27 cellular contexts compared by ENCODE assay signal in the genomic region with DNA sequence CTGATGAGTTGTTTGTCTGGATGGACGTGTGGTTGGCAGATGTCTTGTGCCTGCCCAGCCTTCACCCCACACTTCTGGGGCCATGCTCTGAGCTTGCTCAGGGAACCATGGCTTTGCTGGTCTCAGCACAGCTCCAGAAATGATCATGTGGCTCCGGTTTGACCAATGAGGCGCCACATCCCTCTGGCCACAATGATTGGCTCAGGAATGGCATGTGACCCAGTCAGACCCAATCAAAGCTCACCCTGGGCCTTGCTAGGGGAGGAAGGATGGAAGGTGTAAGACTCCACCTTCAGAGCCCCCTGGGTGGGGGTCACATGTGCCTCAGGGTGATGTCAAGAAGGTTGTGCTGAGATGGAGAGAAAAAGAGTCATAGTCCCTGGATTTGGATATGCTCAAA.
DNase-seq lines count a peak whose midpoint lies in the region; ATAC-seq, FAIRE-seq and TF ChIP-seq lines count a peak whose summit lies in the region.
"Had no signal": no experiment of that assay in that cellular context is flagged by ENCODE, and none has a peak within 500 bp of the region (broad histone marks: within the 10 kb centered on the region; RNA-seq: fewer than 3 reads in every experiment).

No MANE protein-coding gene starts in this region.

- in situ Hi-C loops in GM12878 (cut with MboI): no loop called here

- TF ChIP-seq RAD21 in HCT116 (IDR thresholded peaks at IDR 0.05; ENCODE audit: low read depth): no peak
- TF ChIP-seq RAD21 in GM12878 (IDR thresholded peaks at IDR 0.05; ENCODE audit: insufficient read depth, low read depth, low read length): no peak

- H3K79me2 ChIP-seq in HCT116 (ENCODE audit: insufficient read depth, low read length) (no peaks in the 10 kb centered on the region), OCI-LY7 (ENCODE audit: insufficient read depth, low read depth, low read length) (no peaks in the 10 kb centered on the region), GM12878 (ENCODE audit: control insufficient read depth, insufficient read depth, low read length) (no peaks in the 10 kb centered on the region)

- H3K27me3 ChIP-seq in HCT116 (ENCODE audit: insufficient read depth, low read length): peaks cover 13% of the 10 kb centered on the region; the same call in 1 of the 2 replicates
- H3K27me3 ChIP-seq in GM12878 (replicated peaks in 1 of 2; ENCODE audit: control insufficient read depth in 2 of 2, insufficient read depth in 2 of 2, low read length in 1 of 2): no peaks in the 10 kb centered on the region; a peak in 1 of 4 replicates
- H3K27me3 ChIP-seq: Peyer's patch had no signal

- H3K27me3 Mint-ChIP-seq in osteocyte (ENCODE audit: unreplicated experiment): peaks cover 36% of the 10 kb centered on the region
- H3K27me3 Mint-ChIP-seq in naive thymus-derived CD8-positive, alpha-beta T cell: peaks cover 2 to 13% (median 7%) of the 10 kb centered on the region in 5 donors

- ATAC-seq in HCT116 (peak; percentile 42), GM12878 (no peak), HG03457 (IDR thresholded peaks at IDR 0.05; ENCODE audit: unreplicated experiment) (no peak)
- ATAC-seq in naive thymus-derived CD8-positive, alpha-beta T cell: no peak
- ATAC-seq: A549; CD8-positive, alpha-beta T cell; GM23338; SK-N-SH treated with all-trans-retinoic acid at 6 μM for 48 hours; T-helper 17 cell had no signal

- RAD21 ChIA-PET in HCT116 (lab: Charles Lee; ENCODE audit: low non-redundant PET in 1 of 2, low total read pairs in 2 of 2, uncharacterized antibody in 2 of 2, unreplicated experiment in 2 of 2): no interaction called here
- RAD21 ChIA-PET in GM12878 (lab: Charles Lee; ENCODE audit: unreplicated experiment): no interaction called here

- no peak overlapping the region for H3K27ac Mint-ChIP-seq in osteocyte (ENCODE audit: unreplicated experiment)
- H3K27ac Mint-ChIP-seq in naive thymus-derived CD8-positive, alpha-beta T cell: no peak overlapping the region
- H3K27ac Mint-ChIP-seq: CD8-positive, alpha-beta T cell; GM23338; T-helper 17 cell had no signal

- H3K36me3 Mint-ChIP-seq in osteocyte (ENCODE audit: unreplicated experiment): no peaks in the 10 kb centered on the region
- no peaks in the 10 kb centered on the region for H3K36me3 Mint-ChIP-seq in naive thymus-derived CD8-positive, alpha-beta T cell
- H3K36me3 Mint-ChIP-seq: CD8-positive, alpha-beta T cell had no signal

- H3K4me3 Mint-ChIP-seq in osteocyte (ENCODE audit: unreplicated experiment): no peak overlapping the region
- H3K4me3 Mint-ChIP-seq in naive thymus-derived CD8-positive, alpha-beta T cell: no peak overlapping the region
- H3K4me3 Mint-ChIP-seq: B cell; CD8-positive, alpha-beta T cell; GM23338; T-helper 17 cell had no signal

- BruUV-seq in HCT116 (replicated peaks; lab: Mats Ljungman, UMichigan) (no TSS peak), OCI-LY7 (replicated peaks; lab: Mats Ljungman, UMichigan) (no TSS peak), GM12878 (replicated peaks; lab: Mats Ljungman, UMichigan) (no TSS peak)

- H3K9ac ChIP-seq in HCT116 (ENCODE audit: low read length) (no peak overlapping the region), GM12878 (ENCODE audit: control insufficient read depth, insufficient read depth, low read length) (no peak overlapping the region)

- TF ChIP-seq EP300 in GM12878 (IDR thresholded peaks at IDR 0.05; ENCODE audit: borderline replicate concordance in 1 of 2, control insufficient read depth in 1 of 2, low read depth in 2 of 2, low read length in 2 of 2): no peak

- SMC1A ChIA-PET in GM12878 (lab: Charles Lee; ENCODE audit: uncharacterized antibody, unreplicated experiment): no interaction called here

- H3K4me3 ChIP-seq in HCT116 (replicated peaks in 1 of 2; ENCODE audit: low read depth in 1 of 2, low read length in 2 of 2) (no peak overlapping the region), OCI-LY7 (ENCODE audit: low read depth, low read length, poor library complexity, severe bottlenecking) (no peak overlapping the region), GM12878 (no peak overlapping the region)
- H3K4me3 ChIP-seq: A549, GM23338, Peyer's patch had no signal

- H4K20me1 ChIP-seq in HCT116 (ENCODE audit: insufficient read depth) (no peaks in the 10 kb centered on the region), OCI-LY7 (ENCODE audit: insufficient read depth, low read length) (no peaks in the 10 kb centered on the region), GM12878 (ENCODE audit: control insufficient read depth, insufficient read depth) (no peaks in the 10 kb centered on the region)

- H3K9me3 Mint-ChIP-seq in osteocyte (ENCODE audit: unreplicated experiment): no peaks in the 10 kb centered on the region
- H3K9me3 Mint-ChIP-seq in naive thymus-derived CD8-positive, alpha-beta T cell: peaks cover 0 to 3% (median 0%) of the 10 kb centered on the region in 9 donors

- POLR2A ChIA-PET in HCT116 (lab: Charles Lee) (no interaction called here), OCI-LY7 (lab: Charles Lee) (interaction anchor here (0.6 kb wide), 1 partner anchor 459 kb away, joined by 5 read pairs; no protein-coding TSS in a partner anchor), GM12878 (lab: Charles Lee) (no interaction called here)
- POLR2A ChIA-PET in naive thymus-derived CD8-positive, alpha-beta T cell (lab: Charles Lee): interaction anchor here (0.6 kb wide), 1 partner anchor 319 kb away, joined by 4 read pairs; no protein-coding TSS in a partner anchor

- H2AFZ ChIP-seq in HCT116 (ENCODE audit: low read depth, low read length, poor library complexity, severe bottlenecking) (no peak overlapping the region), OCI-LY7 (ENCODE audit: low read length) (0 out of 2 replicates have a peak overlapping the region, but pooled peaks have one; percentile 12), GM12878 (ENCODE audit: control insufficient read depth, low read depth, low read length) (no peak overlapping the region)
- H2AFZ ChIP-seq: GM23338 had no signal

- intact Hi-C loops in HCT116 (cut with micrococcal nuclease): no loop called here
- intact Hi-C loops in OCI-LY7 (cut with micrococcal nuclease; ENCODE audit: unreplicated experiment): no loop called here
- intact Hi-C loops in GM12878 (cut with micrococcal nuclease; ENCODE audit: unreplicated experiment): no loop called here

- DNase-seq in HCT116 (ENCODE audit: low read depth, low spot score): no peak
- no peak for DNase-seq in OCI-LY7 (ENCODE audit: low spot score)
- no peak for DNase-seq in GM12878 (ENCODE audit: low read depth, low spot score)
- DNase-seq in germinal center (ENCODE audit: low spot score): peak; percentile 8
- DNase-seq in pons (ENCODE audit: low spot score): no peak
- no peak for DNase-seq in osteocyte (ENCODE audit: extremely low spot score, unreplicated experiment)
- DNase-seq in naive thymus-derived CD8-positive, alpha-beta T cell: no peak
- DNase-seq: Caco-2; CD8-positive, alpha-beta T cell; HCEC 1CT; Karpas-422; NCI-H1105; NCI-H1436 treated with DMSO at 0.1 percent for 48 hours; NCI-H187 treated with DMSO at 0.1 percent for 48 hours; NCI-H2171 treated with DMSO at 0.1 percent for 48 hours; NCI-H345; NCI-H524; NCI-H748 treated with DMSO at 0.1 percent for 48 hours; Peyer's patch; T-helper 17 cell had no signal

- H3K27ac ChIP-seq in HCT116 (ENCODE audit: low read depth, low read length): no peak overlapping the region
- no peak overlapping the region for H3K27ac ChIP-seq in OCI-LY7 (ENCODE audit: low read depth, low read length, poor library complexity, severe bottlenecking)
- H3K27ac ChIP-seq in GM12878 (ENCODE audit: control insufficient read depth, insufficient read depth): no peak overlapping the region
- H3K27ac ChIP-seq: A549, C4-2B, HL-60, Peyer's patch had no signal

- H3K36me3 ChIP-seq in HCT116 (ENCODE audit: control insufficient read depth in 1 of 2, insufficient read depth in 2 of 2, low read length in 2 of 2) (no peaks in the 10 kb centered on the region), OCI-LY7 (ENCODE audit: insufficient read depth, low read length) (no peaks in the 10 kb centered on the region), GM12878 (ENCODE audit: control insufficient read depth in 2 of 2, insufficient read depth in 2 of 2, low read length in 1 of 2) (no peaks in the 10 kb centered on the region)
- H3K36me3 ChIP-seq: Peyer's patch had no signal

- TF ChIP-seq POLR2A in HCT116 (IDR thresholded peaks at IDR 0.05; ENCODE audit: borderline replicate concordance, extremely low read depth, insufficient read depth, insufficient read length) (no peak), GM12878 (IDR thresholded peaks at IDR 0.05; ENCODE audit: low read depth, low read length) (no peak)

- H3K9me3 ChIP-seq in HCT116 (ENCODE audit: control insufficient read depth in 1 of 2, insufficient read depth in 1 of 2, low read depth in 1 of 2, low read length in 2 of 2) (no peaks in the 10 kb centered on the region), OCI-LY7 (ENCODE audit: low read length) (peaks cover 4% of the 10 kb centered on the region; the same call in 1 of the 2 replicates), GM12878 (replicated peaks; ENCODE audit: control insufficient read depth, insufficient read depth, low read length) (peaks cover 3% of the 10 kb centered on the region; the same call in 1 of the 3 replicates)
- H3K9me3 ChIP-seq: Caco-2, Peyer's patch had no signal

- no peak for FAIRE-seq in GM12878 (lab: Jason Lieb, UNC)
- FAIRE-seq: A549 had no signal

- WGBS in GM12878 (ENCODE audit: insufficient coverage, insufficient replicate concordance, low lambda C conversion rate, missing lambda C conversion rate): 62% methylated on average over 3 of the region's 3 CpGs

- H3K4me2 ChIP-seq in HCT116 (ENCODE audit: low read length): no peak overlapping the region
- no peak overlapping the region for H3K4me2 ChIP-seq in OCI-LY7 (ENCODE audit: low read length)
- H3K4me2 ChIP-seq in GM12878 (ENCODE audit: control insufficient read depth, insufficient read depth): no peak overlapping the region
- H3K4me2 ChIP-seq: A549, GM23338 had no signal

- CTCF ChIA-PET in HCT116 (lab: Charles Lee) (no interaction called here), OCI-LY7 (lab: Charles Lee; ENCODE audit: unreplicated experiment) (no interaction called here), GM12878 (lab: Yijun Ruan, JAX) (interaction anchor here (1.0 kb wide), 1 partner anchor 554 kb away, joined by 4 read pairs; no protein-coding TSS in a partner anchor)

- peaks cover 17% of the 10 kb centered on the region for H3K4me1 Mint-ChIP-seq in osteocyte (ENCODE audit: unreplicated experiment)
- H3K4me1 Mint-ChIP-seq in naive thymus-derived CD8-positive, alpha-beta T cell: peaks cover 0 to 2% (median 0%) of the 10 kb centered on the region in 4 donors
- H3K4me1 Mint-ChIP-seq: GM23338, T-helper 17 cell had no signal

- H3K4me1 ChIP-seq in HCT116 (ENCODE audit: control insufficient read depth in 1 of 2, insufficient read depth in 2 of 2, low read length in 2 of 2) (no peaks in the 10 kb centered on the region), OCI-LY7 (ENCODE audit: insufficient read depth, low read length, poor library complexity, severe bottlenecking) (peaks cover 6% of the 10 kb centered on the region), GM12878 (ENCODE audit: control insufficient read depth, insufficient read depth, low read length) (peaks cover 8% of the 10 kb centered on the region; the same call in 1 of the 2 replicates)
- H3K4me1 ChIP-seq: Caco-2, Peyer's patch had no signal

- no peaks in the 10 kb centered on the region for H3K9me2 ChIP-seq in HCT116 (ENCODE audit: insufficient read depth)
- H3K9me2 ChIP-seq in OCI-LY7 (ENCODE audit: insufficient read depth, low read length): no peaks in the 10 kb centered on the region

- TF ChIP-seq CTCF in HCT116 (IDR thresholded peaks at IDR 0.05 in 2 of 3, conservative IDR thresholded peaks at IDR 0.05 in 1 of 3; ENCODE audit: borderline replicate concordance in 1 of 3, insufficient read depth in 1 of 3, low read depth in 2 of 3, low read length in 2 of 3): no peak
- TF ChIP-seq CTCF in OCI-LY7 (conservative IDR thresholded peaks at IDR 0.05; ENCODE audit: low read length): no peak
- TF ChIP-seq CTCF in GM12878 (IDR thresholded peaks at IDR 0.05 in 2 of 3, conservative IDR thresholded peaks at IDR 0.05 in 1 of 3; ENCODE audit: control insufficient read depth in 2 of 3, extremely low read depth in 1 of 3, insufficient read depth in 1 of 3, low read depth in 3 of 3, low read length in 3 of 3): no peak
- TF ChIP-seq CTCF in osteocyte (IDR thresholded peaks at IDR 0.05): no peak

Comparison
In these comparisons a context has a peak if more than half of its experiments do, and no peak if none do; other contexts are left out.
1. POLR2A ChIA-PET loops: an anchor here in OCI-LY7 (0.6 kb wide) and naive thymus-derived CD8-positive, alpha-beta T cell (0.6 kb wide); none called in HCT116 and GM12878.